ENCODE assay signal across 1 cellular context in the genomic region with DNA sequence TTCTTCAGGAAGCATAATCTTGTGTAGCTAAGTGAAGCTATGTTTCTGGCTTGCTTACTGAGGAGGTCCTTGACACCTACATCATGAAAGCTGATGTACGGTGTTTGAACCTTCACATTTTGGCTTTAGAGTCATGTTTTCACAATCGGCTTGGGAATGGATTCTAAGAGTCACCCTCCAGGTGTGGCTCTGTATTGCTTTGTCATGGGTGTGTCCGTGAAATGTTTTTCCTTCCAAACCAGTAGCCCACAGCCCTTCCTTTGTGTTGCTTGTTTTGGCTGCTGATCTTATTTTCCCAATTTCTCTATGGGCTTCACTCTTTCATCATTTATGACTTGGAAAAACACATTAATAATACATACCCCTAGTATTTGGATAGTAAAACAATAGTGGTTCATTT.
TF ChIP-seq lines count a peak whose summit lies in the region.

No MANE protein-coding gene starts in this region.

TF ChIP-seq in H1, 55 proteins besides CTCF, POLR2A, EP300 and RAD21 (continued from another document):
- TF ChIP-seq, protein P1, sequence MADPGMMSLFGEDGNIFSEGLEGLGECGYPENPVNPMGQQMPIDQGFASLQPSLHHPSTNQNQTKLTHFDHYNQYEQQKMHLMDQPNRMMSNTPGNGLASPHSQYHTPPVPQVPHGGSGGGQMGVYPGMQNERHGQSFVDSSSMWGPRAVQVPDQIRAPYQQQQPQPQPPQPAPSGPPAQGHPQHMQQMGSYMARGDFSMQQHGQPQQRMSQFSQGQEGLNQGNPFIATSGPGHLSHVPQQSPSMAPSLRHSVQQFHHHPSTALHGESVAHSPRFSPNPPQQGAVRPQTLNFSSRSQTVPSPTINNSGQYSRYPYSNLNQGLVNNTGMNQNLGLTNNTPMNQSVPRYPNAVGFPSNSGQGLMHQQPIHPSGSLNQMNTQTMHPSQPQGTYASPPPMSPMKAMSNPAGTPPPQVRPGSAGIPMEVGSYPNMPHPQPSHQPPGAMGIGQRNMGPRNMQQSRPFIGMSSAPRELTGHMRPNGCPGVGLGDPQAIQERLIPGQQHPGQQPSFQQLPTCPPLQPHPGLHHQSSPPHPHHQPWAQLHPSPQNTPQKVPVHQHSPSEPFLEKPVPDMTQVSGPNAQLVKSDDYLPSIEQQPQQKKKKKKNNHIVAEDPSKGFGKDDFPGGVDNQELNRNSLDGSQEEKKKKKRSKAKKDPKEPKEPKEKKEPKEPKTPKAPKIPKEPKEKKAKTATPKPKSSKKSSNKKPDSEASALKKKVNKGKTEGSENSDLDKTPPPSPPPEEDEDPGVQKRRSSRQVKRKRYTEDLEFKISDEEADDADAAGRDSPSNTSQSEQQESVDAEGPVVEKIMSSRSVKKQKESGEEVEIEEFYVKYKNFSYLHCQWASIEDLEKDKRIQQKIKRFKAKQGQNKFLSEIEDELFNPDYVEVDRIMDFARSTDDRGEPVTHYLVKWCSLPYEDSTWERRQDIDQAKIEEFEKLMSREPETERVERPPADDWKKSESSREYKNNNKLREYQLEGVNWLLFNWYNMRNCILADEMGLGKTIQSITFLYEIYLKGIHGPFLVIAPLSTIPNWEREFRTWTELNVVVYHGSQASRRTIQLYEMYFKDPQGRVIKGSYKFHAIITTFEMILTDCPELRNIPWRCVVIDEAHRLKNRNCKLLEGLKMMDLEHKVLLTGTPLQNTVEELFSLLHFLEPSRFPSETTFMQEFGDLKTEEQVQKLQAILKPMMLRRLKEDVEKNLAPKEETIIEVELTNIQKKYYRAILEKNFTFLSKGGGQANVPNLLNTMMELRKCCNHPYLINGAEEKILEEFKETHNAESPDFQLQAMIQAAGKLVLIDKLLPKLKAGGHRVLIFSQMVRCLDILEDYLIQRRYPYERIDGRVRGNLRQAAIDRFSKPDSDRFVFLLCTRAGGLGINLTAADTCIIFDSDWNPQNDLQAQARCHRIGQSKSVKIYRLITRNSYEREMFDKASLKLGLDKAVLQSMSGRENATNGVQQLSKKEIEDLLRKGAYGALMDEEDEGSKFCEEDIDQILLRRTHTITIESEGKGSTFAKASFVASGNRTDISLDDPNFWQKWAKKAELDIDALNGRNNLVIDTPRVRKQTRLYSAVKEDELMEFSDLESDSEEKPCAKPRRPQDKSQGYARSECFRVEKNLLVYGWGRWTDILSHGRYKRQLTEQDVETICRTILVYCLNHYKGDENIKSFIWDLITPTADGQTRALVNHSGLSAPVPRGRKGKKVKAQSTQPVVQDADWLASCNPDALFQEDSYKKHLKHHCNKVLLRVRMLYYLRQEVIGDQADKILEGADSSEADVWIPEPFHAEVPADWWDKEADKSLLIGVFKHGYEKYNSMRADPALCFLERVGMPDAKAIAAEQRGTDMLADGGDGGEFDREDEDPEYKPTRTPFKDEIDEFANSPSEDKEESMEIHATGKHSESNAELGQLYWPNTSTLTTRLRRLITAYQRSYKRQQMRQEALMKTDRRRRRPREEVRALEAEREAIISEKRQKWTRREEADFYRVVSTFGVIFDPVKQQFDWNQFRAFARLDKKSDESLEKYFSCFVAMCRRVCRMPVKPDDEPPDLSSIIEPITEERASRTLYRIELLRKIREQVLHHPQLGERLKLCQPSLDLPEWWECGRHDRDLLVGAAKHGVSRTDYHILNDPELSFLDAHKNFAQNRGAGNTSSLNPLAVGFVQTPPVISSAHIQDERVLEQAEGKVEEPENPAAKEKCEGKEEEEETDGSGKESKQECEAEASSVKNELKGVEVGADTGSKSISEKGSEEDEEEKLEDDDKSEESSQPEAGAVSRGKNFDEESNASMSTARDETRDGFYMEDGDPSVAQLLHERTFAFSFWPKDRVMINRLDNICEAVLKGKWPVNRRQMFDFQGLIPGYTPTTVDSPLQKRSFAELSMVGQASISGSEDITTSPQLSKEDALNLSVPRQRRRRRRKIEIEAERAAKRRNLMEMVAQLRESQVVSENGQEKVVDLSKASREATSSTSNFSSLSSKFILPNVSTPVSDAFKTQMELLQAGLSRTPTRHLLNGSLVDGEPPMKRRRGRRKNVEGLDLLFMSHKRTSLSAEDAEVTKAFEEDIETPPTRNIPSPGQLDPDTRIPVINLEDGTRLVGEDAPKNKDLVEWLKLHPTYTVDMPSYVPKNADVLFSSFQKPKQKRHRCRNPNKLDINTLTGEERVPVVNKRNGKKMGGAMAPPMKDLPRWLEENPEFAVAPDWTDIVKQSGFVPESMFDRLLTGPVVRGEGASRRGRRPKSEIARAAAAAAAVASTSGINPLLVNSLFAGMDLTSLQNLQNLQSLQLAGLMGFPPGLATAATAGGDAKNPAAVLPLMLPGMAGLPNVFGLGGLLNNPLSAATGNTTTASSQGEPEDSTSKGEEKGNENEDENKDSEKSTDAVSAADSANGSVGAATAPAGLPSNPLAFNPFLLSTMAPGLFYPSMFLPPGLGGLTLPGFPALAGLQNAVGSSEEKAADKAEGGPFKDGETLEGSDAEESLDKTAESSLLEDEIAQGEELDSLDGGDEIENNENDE (IDR thresholded peaks at IDR 0.05; ENCODE audit: insufficient replicate concordance, low read length): no peak
- TF ChIP-seq HDAC2 (IDR thresholded peaks at IDR 0.05; ENCODE audit: borderline replicate concordance in 1 of 2, low read depth in 2 of 2, low read length in 2 of 2): no peak
- no peak for TF ChIP-seq SP2 (IDR thresholded peaks at IDR 0.05; ENCODE audit: low read length)
- TF ChIP-seq SIRT6 (IDR thresholded peaks at IDR 0.05; ENCODE audit: low read length): no peak
- no peak for TF ChIP-seq BRCA1 (IDR thresholded peaks at IDR 0.05; ENCODE audit: low read depth, low read length)
- no peak for TF ChIP-seq CBX5 (IDR thresholded peaks at IDR 0.05; ENCODE audit: low read depth, low read length)
- TF ChIP-seq SUZ12 (IDR thresholded peaks at IDR 0.05; ENCODE audit: low read length): no peak
- no peak for TF ChIP-seq ASH2L (IDR thresholded peaks at IDR 0.05; ENCODE audit: low read length)
